ENCODE assay signal across 16 cellular contexts in genomic region chr17:44167181-44167861, GRCh38. TPM values are rescaled to one million over a fixed set of nuclear protein-coding genes. Genes with fewer than 3 reads are reported as not detected.
DNase-seq lines count a peak whose midpoint lies in the region; ATAC-seq and TF ChIP-seq lines count a peak whose summit lies in the region.
"Had no signal": no experiment of that assay in that cellular context is flagged by ENCODE, and none has a peak within 500 bp of the region (broad histone marks: within the 10 kb centered on the region; RNA-seq: fewer than 3 reads in every experiment).

No MANE protein-coding gene starts in this region.

- H3K27ac Mint-ChIP-seq in dendritic cell treated with granulocyte-macrophage colony-stimulating factor and Interleukin-4, amounts not matched to agents 40 ng/mL and 50 ng/mL, for 4 days: peak overlapping the region; percentile 21

- 0 out of 2 replicates have a peak overlapping the region, but pooled peaks have one; percentile 17 for H3K9ac ChIP-seq in BLaER1

- H3K4me2 ChIP-seq in BLaER1: no peak overlapping the region

- peaks cover 5% of the 10 kb centered on the region for H3K27me3 Mint-ChIP-seq in dendritic cell treated with granulocyte-macrophage colony-stimulating factor and Interleukin-4, amounts not matched to agents 40 ng/mL and 50 ng/mL, for 4 days
- H3K27me3 Mint-ChIP-seq: naive thymus-derived CD8-positive, alpha-beta T cell had no signal

- H3K4me3 Mint-ChIP-seq in dendritic cell treated with granulocyte-macrophage colony-stimulating factor and Interleukin-4, amounts not matched to agents 40 ng/mL and 50 ng/mL, for 4 days: no peak overlapping the region
- H3K4me3 Mint-ChIP-seq: naive thymus-derived CD8-positive, alpha-beta T cell had no signal

- H3K9me3 Mint-ChIP-seq in dendritic cell treated with granulocyte-macrophage colony-stimulating factor and Interleukin-4, amounts not matched to agents 40 ng/mL and 50 ng/mL, for 4 days: no peaks in the 10 kb centered on the region
- H3K9me3 Mint-ChIP-seq: naive thymus-derived CD8-positive, alpha-beta T cell had no signal

- TF ChIP-seq CTCF in esophagus squamous epithelium (IDR thresholded peaks at IDR 0.05): no peak

- H3K27ac ChIP-seq in BLaER1: 0 out of 2 replicates have a peak overlapping the region, but pooled peaks have one; percentile 18
- no peak overlapping the region for H3K27ac ChIP-seq in esophagus squamous epithelium
- H3K27ac ChIP-seq: ovary had no signal

- no peak overlapping the region for H3K4me3 ChIP-seq in BLaER1
- no peak overlapping the region for H3K4me3 ChIP-seq in esophagus squamous epithelium
- H3K4me3 ChIP-seq: ovary had no signal

- peaks cover 50% of the 10 kb centered on the region for H3K4me1 ChIP-seq in BLaER1
- peaks cover 0 to 20% (median 8%) of the 10 kb centered on the region in 3 donors for H3K4me1 ChIP-seq in esophagus squamous epithelium

- peaks cover 27% of the 10 kb centered on the region for H3K36me3 ChIP-seq in BLaER1
- no peaks in the 10 kb centered on the region for H3K36me3 ChIP-seq in esophagus squamous epithelium
- H3K36me3 ChIP-seq: ovary had no signal

- WGBS in esophagus squamous epithelium, 2 donors: 50 to 89% methylated on average over 3 of the region's 7 CpGs

- DNase-seq in NCI-H2029 (lab: John Stamatoyannopoulos, UW) (peak; percentile 50), esophagus squamous epithelium (lab: John Stamatoyannopoulos, UW) (no peak), AG08395 (ENCODE audit: low spot score) (no peak)
- DNase-seq: activated CD4-positive, CD25-positive, alpha-beta regulatory T cell treated with anti-CD3 and anti-CD28 coated beads, Interleukin-2, amount 50 U/mL, for 72 hours; activated CD8-positive, alpha-beta memory T cell treated with anti-CD3 and anti-CD28 coated beads for 24 hours; naive thymus-derived CD8-positive, alpha-beta T cell; NCI-H1417 treated with DMSO at 0.1 percent for 48 hours; NCI-H524; ovary had no signal

- TF ChIP-seq POLR2A in esophagus squamous epithelium (IDR thresholded peaks at IDR 0.05): no peak

- ATAC-seq in HG03565 (IDR thresholded peaks at IDR 0.05; ENCODE audit: unreplicated experiment): no peak
- ATAC-seq: Right ventricle myocardium inferior had no signal

- no peaks in the 10 kb centered on the region for H3K27me3 ChIP-seq in BLaER1
- H3K27me3 ChIP-seq in esophagus squamous epithelium: no peaks in the 10 kb centered on the region
- H3K27me3 ChIP-seq: ovary had no signal

- intact Hi-C loops in dendritic cell treated with granulocyte-macrophage colony-stimulating factor and Interleukin-4, amounts not matched to agents 40 ng/mL and 50 ng/mL, for 4 days (cut with micrococcal nuclease): loop anchor here (10.0 kb wide), 1 partner anchor 223 kb away; the partner anchor contains the start of gene PPY
- intact Hi-C loops in esophagus squamous epithelium (cut with DNase I): loop anchor here (10.0 kb wide), 1 partner anchor 243 kb away; no protein-coding TSS in a partner anchor

- H3K9me3 ChIP-seq in BLaER1 (no peaks in the 10 kb centered on the region), esophagus squamous epithelium (no peaks in the 10 kb centered on the region)
- H3K9me3 ChIP-seq: ovary had no signal

- no peaks in the 10 kb centered on the region for H3K36me3 Mint-ChIP-seq in dendritic cell treated with granulocyte-macrophage colony-stimulating factor and Interleukin-4, amounts not matched to agents 40 ng/mL and 50 ng/mL, for 4 days (ENCODE audit: low read depth)
- H3K36me3 Mint-ChIP-seq: naive thymus-derived CD8-positive, alpha-beta T cell had no signal

- H4K20me1 ChIP-seq in BLaER1: no peaks in the 10 kb centered on the region

- peaks cover 8% of the 10 kb centered on the region for H3K4me1 Mint-ChIP-seq in dendritic cell treated with granulocyte-macrophage colony-stimulating factor and Interleukin-4, amounts not matched to agents 40 ng/mL and 50 ng/mL, for 4 days (ENCODE audit: low read depth)

RNA-seq across cellular contexts. Expression of gene ASB16, which starts 3.2 kb away (rescaled TPM):
- total RNA-seq in esophagus squamous epithelium: under 1 TPM in 1 of 4 donors, not detected in 3; 0.11 TPM
- total RNA-seq: kidney epithelial cell; mesenteric fat pad; naive thymus-derived CD8-positive, alpha-beta T cell; temporal lobe had no signal

RNA-seq across cellular contexts. Expression of gene TMUB2, which starts 19.5 kb away (rescaled TPM):
- 10 to 100 TPM; 14.6 to 25.5 (median 21.6) TPM for total RNA-seq in esophagus squamous epithelium

RNA-seq across cellular contexts. Expression of gene HROB, which starts 25.6 kb away (rescaled TPM):
- 1 to 10 TPM; 1.9 to 4.7 (median 4.0) TPM for total RNA-seq in esophagus squamous epithelium

RNA-seq across cellular contexts. Expression of gene ATXN7L3, which starts 32.4 kb away (rescaled TPM):
- 10 to 100 TPM; 37.7 to 47.3 (median 44.0) TPM for total RNA-seq in esophagus squamous epithelium

RNA-seq across cellular contexts. Expression of gene HDAC5, which starts 43.9 kb away (rescaled TPM):
- total RNA-seq in esophagus squamous epithelium: 100 to 1,000 TPM in 1 of 4 donors, 10 to 100 TPM in 3; 31.1 to 135 (median 68.0) TPM
